8 cellular contexts compared by ENCODE assay signal in genomic region chr2:194867328-194867727, GRCh38.
A peak's percentile ranks its signal among the peaks of the same experiment; 100 is the strongest.
DNase-seq lines count a peak whose midpoint lies in the region; ATAC-seq and TF ChIP-seq lines count a peak whose summit lies in the region.

No MANE protein-coding gene starts in this region.

- H3K9me3 ChIP-seq in transverse colon = no peaks in the 10 kb centered on the region
- no peaks in the 10 kb centered on the region for H3K9me3 ChIP-seq in naive thymus-derived CD4-positive, alpha-beta T cell (ENCODE audit: control insufficient read depth in 2 of 3, low read length in 3 of 3)

- H3K27me3 Mint-ChIP-seq in naive thymus-derived CD4-positive, alpha-beta T cell = no peaks in the 10 kb centered on the region

- DNase-seq in COR-L47 (lab: John Stamatoyannopoulos, UW) (peak; percentile 20), NCI-H1694 (lab: John Stamatoyannopoulos, UW) (peak; percentile 3), cardiac fibroblast (ENCODE audit: low read depth in 2 of 2) (peak; percentile 1 to 11), transverse colon (no peak), GDM1 (lab: John Stamatoyannopoulos, UW) (no peak)
- DNase-seq in naive thymus-derived CD4-positive, alpha-beta T cell = no peak
- no peak for DNase-seq in activated CD8-positive, alpha-beta memory T cell treated with anti-CD3 and anti-CD28 coated beads, Interleukin-2, amount 50 U/mL, for 4 hours

- in situ Hi-C loops in transverse colon (cut with MboI; ENCODE audit: low pct_ligation_motif_present in 1 of 4, low pct_unique_long_range_greater_than_20kb in 1 of 4, low sequenced_read_pairs in 3 of 4) = no loop called here

- no peak overlapping the region for H3K27ac Mint-ChIP-seq in naive thymus-derived CD4-positive, alpha-beta T cell

- TF ChIP-seq EP300 in transverse colon (IDR thresholded peaks at IDR 0.05; ENCODE audit: low read depth) = no peak

- ATAC-seq in GM21619 (IDR thresholded peaks at IDR 0.05; ENCODE audit: unreplicated experiment) = peak; percentile 70
- ATAC-seq in naive thymus-derived CD4-positive, alpha-beta T cell = no peak

- H3K4me1 Mint-ChIP-seq in naive thymus-derived CD4-positive, alpha-beta T cell = peaks cover 0 to 2% (median 0%) of the 10 kb centered on the region in 7 donors

- H3K4me1 ChIP-seq in transverse colon = no peaks in the 10 kb centered on the region
- H3K4me1 ChIP-seq in naive thymus-derived CD4-positive, alpha-beta T cell (ENCODE audit: control insufficient read depth in 2 of 2, insufficient read depth in 2 of 2, low read length in 2 of 2) = no peaks in the 10 kb centered on the region

- H3K4me3 Mint-ChIP-seq in naive thymus-derived CD4-positive, alpha-beta T cell = no peak overlapping the region

- H3K36me3 Mint-ChIP-seq in naive thymus-derived CD4-positive, alpha-beta T cell = no peaks in the 10 kb centered on the region

- POLR2A ChIA-PET in naive thymus-derived CD4-positive, alpha-beta T cell (lab: Charles Lee) = no interaction called here

- H3K9me3 Mint-ChIP-seq in naive thymus-derived CD4-positive, alpha-beta T cell = no peaks in the 10 kb centered on the region

- H3K4me3 ChIP-seq in cardiac fibroblast (replicated peaks in 1 of 2; ENCODE audit: low read depth in 2 of 2, low read length in 2 of 2) = no peak overlapping the region
- H3K4me3 ChIP-seq in transverse colon = no peak overlapping the region
- H3K4me3 ChIP-seq in naive thymus-derived CD4-positive, alpha-beta T cell (ENCODE audit: low read length) = no peak overlapping the region

- TF ChIP-seq CTCF in cardiac fibroblast (IDR thresholded peaks at IDR 0.05; ENCODE audit: low read depth, low read length) (peak; percentile 39), transverse colon (IDR thresholded peaks at IDR 0.05) (peak in 3 of 5 experiments; percentile 17 to 33 (median 25))

- H3K27me3 ChIP-seq in transverse colon = no peaks in the 10 kb centered on the region
- H3K27me3 ChIP-seq in naive thymus-derived CD4-positive, alpha-beta T cell (ENCODE audit: control insufficient read depth in 2 of 2, insufficient read depth in 2 of 2, low read length in 2 of 2) = no peaks in the 10 kb centered on the region

- TF ChIP-seq POLR2A in transverse colon (IDR thresholded peaks at IDR 0.05) = no peak

- intact Hi-C loops in transverse colon (cut with DNase I; ENCODE audit: low total_unique reads) = no loop called here
- intact Hi-C loops in naive thymus-derived CD4-positive, alpha-beta T cell (cut with micrococcal nuclease) = no loop called here

- WGBS in transverse colon (ENCODE audit: low coverage in 1 of 2), 2 donors = 56 to 64% methylated on average over 1 of the region's 1 CpG

- no peak overlapping the region for H3K27ac ChIP-seq in transverse colon
- no peak overlapping the region for H3K27ac ChIP-seq in naive thymus-derived CD4-positive, alpha-beta T cell (ENCODE audit: low read depth, low read length)

- H3K36me3 ChIP-seq in transverse colon = no peaks in the 10 kb centered on the region
- H3K36me3 ChIP-seq in naive thymus-derived CD4-positive, alpha-beta T cell (ENCODE audit: control insufficient read depth in 2 of 3, insufficient read depth in 3 of 3, low read length in 3 of 3) = no peaks in the 10 kb centered on the region

- CTCF ChIA-PET in naive thymus-derived CD4-positive, alpha-beta T cell (lab: Charles Lee) = interaction anchor here (0.6 kb wide), 1 partner anchor 13 kb away, joined by 3 read pairs; no protein-coding TSS in a partner anchor

Comparison
In these comparisons a context has a peak if more than half of its experiments do, and no peak if none do; other contexts are left out.
1. DNase-seq: peak in COR-L47 (single experiment), NCI-H1694 (single experiment) and cardiac fibroblast (2 of 2); none in transverse colon (single experiment), naive thymus-derived CD4-positive, alpha-beta T cell (0 of 9), GDM1 (single experiment) and activated CD8-positive, alpha-beta memory T cell treated with anti-CD3 and anti-CD28 coated beads, Interleukin-2, amount 50 U/mL, for 4 hours (single experiment).